9 cellular contexts compared by ENCODE assay signal in the genomic region with DNA sequence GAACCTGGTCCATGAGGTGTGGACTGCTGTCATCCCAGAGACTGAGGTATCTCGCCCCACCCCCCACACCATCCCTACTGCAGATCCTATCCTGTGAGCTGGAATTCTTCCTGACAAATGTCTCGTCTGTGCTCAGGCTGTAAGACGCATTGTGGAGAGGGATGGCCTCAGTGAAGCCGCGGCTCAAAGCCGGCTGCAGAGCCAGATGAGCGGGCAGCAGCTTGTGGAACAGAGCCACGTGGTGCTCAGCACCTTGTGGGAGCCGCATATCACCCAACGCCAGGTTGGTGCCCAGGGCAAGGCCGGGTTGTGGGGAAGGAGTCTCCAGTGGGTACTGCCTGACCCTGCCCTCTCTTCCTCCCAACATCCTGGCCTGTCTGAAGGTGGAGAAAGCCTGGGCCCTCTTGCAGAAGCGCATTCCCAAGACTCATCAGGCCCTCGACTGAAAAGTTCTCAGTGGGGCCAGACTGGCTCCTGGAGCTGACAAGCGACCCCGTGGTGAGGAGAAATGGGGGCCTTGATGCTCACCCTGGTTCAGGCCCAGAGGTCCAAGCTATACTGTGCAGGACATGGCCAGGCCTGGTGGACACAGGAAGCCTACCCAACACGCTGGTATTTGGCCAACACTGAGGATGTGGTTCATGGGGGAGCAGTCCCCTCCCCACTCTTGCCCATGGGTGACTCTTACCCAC. TPM values are rescaled to one million over a fixed set of nuclear protein-coding genes. Genes with fewer than 3 reads are reported as not detected.
DNase-seq lines count a peak whose midpoint lies in the region; ATAC-seq and TF ChIP-seq lines count a peak whose summit lies in the region.
"Had no signal": no experiment of that assay in that cellular context is flagged by ENCODE, and none has a peak within 500 bp of the region (broad histone marks: within the 10 kb centered on the region; RNA-seq: fewer than 3 reads in every experiment).

No MANE protein-coding gene starts in this region.

- no peak for ATAC-seq in natural killer cell treated with Interleukin-12 subunit alpha and Interleukin-12 subunit beta and Interleukin-15 and Interleukin-18, amount 100 ng/mL, for 72 hours
- ATAC-seq in GM21381 (IDR thresholded peaks at IDR 0.05; ENCODE audit: unreplicated experiment) (no peak), HG02610 (IDR thresholded peaks at IDR 0.05; ENCODE audit: unreplicated experiment) (no peak)

- no peak for TF ChIP-seq CTCF in Calu3 (IDR thresholded peaks at IDR 0.05; ENCODE audit: unreplicated experiment)
- TF ChIP-seq CTCF in suprapubic skin (IDR thresholded peaks at IDR 0.05), result no peak

- intact Hi-C loops in Calu3 (cut with micrococcal nuclease; ENCODE audit: unreplicated experiment), result no loop called here
- intact Hi-C loops in activated T-helper 2 cell treated with anti-CD3 and anti-CD28 coated beads, Interferon-gamma antibody, Interleukin-2, Interleukin-4, amounts not matched to agents 10 μg/mL and 5 μg/mL and 100 μg/mL, durations not matched to agents 14 hours and 24 hours and 36 hours (cut with micrococcal nuclease), result no loop called here

- CTCF ChIA-PET in Calu3 (lab: Charles Lee), result interaction anchor here (1.1 to 1.3 kb wide), 2 partner anchors 11 to 17 kb away, joined by 4 read pairs; partner anchors contain the start of gene PSMC3IP

- peaks cover 44% of the 10 kb centered on the region for H3K36me3 ChIP-seq in suprapubic skin

- H3K4me3 ChIP-seq in suprapubic skin, result no peak overlapping the region

- no peak for TF ChIP-seq EP300 in suprapubic skin (IDR thresholded peaks at IDR 0.05)

- peaks cover 65% of the 10 kb centered on the region for H3K4me1 ChIP-seq in suprapubic skin

- BruUV-seq in Calu3 (replicated peaks; lab: Mats Ljungman, UMichigan), result no TSS peak

- H3K36me3 Mint-ChIP-seq in Calu3 (ENCODE audit: insufficient read depth, unreplicated experiment), result peaks cover 90% of the 10 kb centered on the region
- peaks cover 62% of the 10 kb centered on the region for H3K36me3 Mint-ChIP-seq in activated T-helper 2 cell treated with anti-CD3 and anti-CD28 coated beads, Interferon-gamma antibody, Interleukin-2, Interleukin-4, amounts not matched to agents 10 μg/mL and 5 μg/mL and 100 μg/mL, durations not matched to agents 14 hours and 24 hours and 36 hours (ENCODE audit: low read depth)
- H3K36me3 Mint-ChIP-seq in natural killer cell treated with Interleukin-12 subunit alpha and Interleukin-12 subunit beta and Interleukin-15 and Interleukin-18, amount 100 ng/mL, for 72 hours, result no peaks in the 10 kb centered on the region

- no peaks in the 10 kb centered on the region for H3K27me3 Mint-ChIP-seq in Calu3 (ENCODE audit: unreplicated experiment)
- no peaks in the 10 kb centered on the region for H3K27me3 Mint-ChIP-seq in activated T-helper 2 cell treated with anti-CD3 and anti-CD28 coated beads, Interferon-gamma antibody, Interleukin-2, Interleukin-4, amounts not matched to agents 10 μg/mL and 5 μg/mL and 100 μg/mL, durations not matched to agents 14 hours and 24 hours and 36 hours (ENCODE audit: low read depth)
- H3K27me3 Mint-ChIP-seq in natural killer cell treated with Interleukin-12 subunit alpha and Interleukin-12 subunit beta and Interleukin-15 and Interleukin-18, amount 100 ng/mL, for 72 hours, result no peaks in the 10 kb centered on the region

- WGBS in suprapubic skin, result 88% methylated on average over 10 of the region's 16 CpGs

- H3K27ac ChIP-seq in suprapubic skin, result no peak overlapping the region

- H3K9me3 Mint-ChIP-seq in Calu3 (ENCODE audit: low read depth, unreplicated experiment), result no peaks in the 10 kb centered on the region
- H3K9me3 Mint-ChIP-seq in activated T-helper 2 cell treated with anti-CD3 and anti-CD28 coated beads, Interferon-gamma antibody, Interleukin-2, Interleukin-4, amounts not matched to agents 10 μg/mL and 5 μg/mL and 100 μg/mL, durations not matched to agents 14 hours and 24 hours and 36 hours, result no peaks in the 10 kb centered on the region
- no peaks in the 10 kb centered on the region for H3K9me3 Mint-ChIP-seq in natural killer cell treated with Interleukin-12 subunit alpha and Interleukin-12 subunit beta and Interleukin-15 and Interleukin-18, amount 100 ng/mL, for 72 hours

- no peaks in the 10 kb centered on the region for H3K27me3 ChIP-seq in suprapubic skin

- TF ChIP-seq POLR2A in suprapubic skin (IDR thresholded peaks at IDR 0.05), result no peak

- peak overlapping the region; percentile 85 for H3K4me3 Mint-ChIP-seq in Calu3 (ENCODE audit: low read depth, unreplicated experiment)
- peak overlapping the region; percentile 86 for H3K4me3 Mint-ChIP-seq in activated T-helper 2 cell treated with anti-CD3 and anti-CD28 coated beads, Interferon-gamma antibody, Interleukin-2, Interleukin-4, amounts not matched to agents 10 μg/mL and 5 μg/mL and 100 μg/mL, durations not matched to agents 14 hours and 24 hours and 36 hours (ENCODE audit: low read depth)
- H3K4me3 Mint-ChIP-seq in natural killer cell treated with Interleukin-12 subunit alpha and Interleukin-12 subunit beta and Interleukin-15 and Interleukin-18, amount 100 ng/mL, for 72 hours, result no peak overlapping the region

- DNase-seq in Calu3 (no peak), suprapubic skin (ENCODE audit: low spot score in 2 of 2) (no peak)
- no peak for DNase-seq in activated T-helper 2 cell treated with anti-CD3 and anti-CD28 coated beads, Interferon-gamma antibody, Interleukin-2, Interleukin-4, amounts not matched to agents 10 μg/mL and 5 μg/mL and 100 μg/mL, durations not matched to agents 14 hours and 24 hours and 36 hours (ENCODE audit: low spot score)
- DNase-seq in natural killer cell treated with Interleukin-12 subunit alpha and Interleukin-12 subunit beta and Interleukin-15 and Interleukin-18, amount 100 ng/mL, for 72 hours (ENCODE audit: low spot score), result no peak
- DNase-seq: activated CD8-positive, alpha-beta memory T cell treated with anti-CD3 and anti-CD28 coated beads, Interleukin-2, amount 50 U/mL, for 48 hours; foreskin fibroblast; NCI-H526 treated with DMSO at 0.1 percent for 48 hours had no signal

- H3K9me3 ChIP-seq in suprapubic skin, result no peaks in the 10 kb centered on the region

- H3K4me1 Mint-ChIP-seq in Calu3 (ENCODE audit: low read depth, unreplicated experiment), result peaks cover 34% of the 10 kb centered on the region
- peaks cover 36% of the 10 kb centered on the region for H3K4me1 Mint-ChIP-seq in activated T-helper 2 cell treated with anti-CD3 and anti-CD28 coated beads, Interferon-gamma antibody, Interleukin-2, Interleukin-4, amounts not matched to agents 10 μg/mL and 5 μg/mL and 100 μg/mL, durations not matched to agents 14 hours and 24 hours and 36 hours (ENCODE audit: low read depth)
- peaks cover 33 to 37% of the 10 kb centered on the region in 2 donors for H3K4me1 Mint-ChIP-seq in natural killer cell treated with Interleukin-12 subunit alpha and Interleukin-12 subunit beta and Interleukin-15 and Interleukin-18, amount 100 ng/mL, for 72 hours (ENCODE audit: low read depth in 2 of 2)

- H3K27ac Mint-ChIP-seq in Calu3 (ENCODE audit: unreplicated experiment), result peak overlapping the region; percentile 47
- peak overlapping the region; percentile 78 for H3K27ac Mint-ChIP-seq in activated T-helper 2 cell treated with anti-CD3 and anti-CD28 coated beads, Interferon-gamma antibody, Interleukin-2, Interleukin-4, amounts not matched to agents 10 μg/mL and 5 μg/mL and 100 μg/mL, durations not matched to agents 14 hours and 24 hours and 36 hours
- H3K27ac Mint-ChIP-seq in natural killer cell treated with Interleukin-12 subunit alpha and Interleukin-12 subunit beta and Interleukin-15 and Interleukin-18, amount 100 ng/mL, for 72 hours, result peak overlapping the region; percentile 87 to 97

RNA-seq across cellular contexts. Expression of gene MLX, which starts 1.2 kb away (rescaled TPM):
- total RNA-seq in Calu3 (2022) (65.0 and 69.8 TPM in 2 replicates), suprapubic skin (10 to 100 TPM; 34.7 to 62.5 (median 44.3) TPM)
- total RNA-seq in activated T-helper 2 cell treated with anti-CD3 and anti-CD28 coated beads, Interferon-gamma antibody, Interleukin-2, Interleukin-4, amounts not matched to agents 10 μg/mL and 5 μg/mL and 100 μg/mL, durations not matched to agents 14 hours and 24 hours and 36 hours, result 54.8 and 60.0 TPM in 2 replicates
- total RNA-seq in natural killer cell treated with Interleukin-12 subunit alpha and Interleukin-12 subunit beta and Interleukin-15 and Interleukin-18, amount 100 ng/mL, for 72 hours, result 10 to 100 TPM; 66.8 to 68.4 TPM

RNA-seq across cellular contexts. Expression of gene COASY, which starts 3.7 kb away (rescaled TPM):
- total RNA-seq in Calu3 (2022) (159 and 163 TPM in 2 replicates), suprapubic skin (10 to 100 TPM; 41.1 to 54.0 (median 46.0) TPM)
- 90.6 and 91.6 TPM in 2 replicates for total RNA-seq in activated T-helper 2 cell treated with anti-CD3 and anti-CD28 coated beads, Interferon-gamma antibody, Interleukin-2, Interleukin-4, amounts not matched to agents 10 μg/mL and 5 μg/mL and 100 μg/mL, durations not matched to agents 14 hours and 24 hours and 36 hours
- 100 to 1,000 TPM in 1 of 2 donors, 10 to 100 TPM in 1; 83.4 to 126 TPM for total RNA-seq in natural killer cell treated with Interleukin-12 subunit alpha and Interleukin-12 subunit beta and Interleukin-15 and Interleukin-18, amount 100 ng/mL, for 72 hours

RNA-seq across cellular contexts. Expression of gene PSMC3IP, which starts 11.9 kb away (rescaled TPM):
- total RNA-seq in Calu3 (2022), result 31.8 and 32.4 TPM in 2 replicates
- 23.3 and 26.6 TPM in 2 replicates for total RNA-seq in activated T-helper 2 cell treated with anti-CD3 and anti-CD28 coated beads, Interferon-gamma antibody, Interleukin-2, Interleukin-4, amounts not matched to agents 10 μg/mL and 5 μg/mL and 100 μg/mL, durations not matched to agents 14 hours and 24 hours and 36 hours
- 10 to 100 TPM; 20.7 to 41.3 TPM for total RNA-seq in natural killer cell treated with Interleukin-12 subunit alpha and Interleukin-12 subunit beta and Interleukin-15 and Interleukin-18, amount 100 ng/mL, for 72 hours
- 1 to 10 TPM; 2.3 to 4.0 (median 3.6) TPM for total RNA-seq in suprapubic skin

RNA-seq across cellular contexts. Expression of gene HSD17B1, which starts 12.9 kb away (rescaled TPM):
- total RNA-seq in Calu3 (2022), result 0.88 and 1.0 TPM in 2 replicates
- total RNA-seq in activated T-helper 2 cell treated with anti-CD3 and anti-CD28 coated beads, Interferon-gamma antibody, Interleukin-2, Interleukin-4, amounts not matched to agents 10 μg/mL and 5 μg/mL and 100 μg/mL, durations not matched to agents 14 hours and 24 hours and 36 hours, result 0.91 and 1.4 TPM in 2 replicates
- total RNA-seq in natural killer cell treated with Interleukin-12 subunit alpha and Interleukin-12 subunit beta and Interleukin-15 and Interleukin-18, amount 100 ng/mL, for 72 hours, result 1 to 10 TPM in 1 of 2 donors, under 1 TPM in 1; 0.71 to 1.6 TPM
- 1 to 10 TPM; 1.2 to 8.8 (median 3.2) TPM for total RNA-seq in suprapubic skin

RNA-seq across cellular contexts. Expression of gene NAGLU, which starts 29.6 kb away (rescaled TPM):
- 53.8 and 59.1 TPM in 2 replicates for total RNA-seq in Calu3 (2022)
- total RNA-seq in activated T-helper 2 cell treated with anti-CD3 and anti-CD28 coated beads, Interferon-gamma antibody, Interleukin-2, Interleukin-4, amounts not matched to agents 10 μg/mL and 5 μg/mL and 100 μg/mL, durations not matched to agents 14 hours and 24 hours and 36 hours, result 17.4 and 19.9 TPM in 2 replicates
- 10 to 100 TPM; 18.1 to 19.3 TPM for total RNA-seq in natural killer cell treated with Interleukin-12 subunit alpha and Interleukin-12 subunit beta and Interleukin-15 and Interleukin-18, amount 100 ng/mL, for 72 hours
- total RNA-seq in suprapubic skin, result 10 to 100 TPM; 19.8 to 40.1 (median 30.4) TPM
